Comparison of ENCODE assay signal across 1 cellular context in the genomic region with DNA sequence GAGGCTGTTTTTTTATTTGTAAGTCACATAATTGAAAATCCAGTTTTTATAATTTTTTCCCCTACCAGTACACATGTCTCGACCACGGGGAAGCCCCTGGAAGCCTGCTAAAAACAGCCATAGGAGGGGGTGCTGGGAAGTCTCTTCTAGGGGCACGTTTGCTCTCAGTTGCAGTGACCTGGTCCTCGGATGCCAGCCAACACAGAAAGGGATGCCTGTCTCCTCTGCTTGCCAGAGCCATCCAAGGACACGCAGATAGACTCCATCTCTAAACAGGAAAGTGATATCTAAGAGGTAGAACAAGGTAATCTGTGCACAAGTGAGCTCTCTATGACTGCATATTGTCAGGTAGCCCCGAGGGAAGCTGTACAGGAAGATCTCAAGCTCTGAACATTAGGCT.
TF ChIP-seq lines count a peak whose summit lies in the region.

No MANE protein-coding gene starts in this region.

TF ChIP-seq in HepG2, 621 proteins besides CTCF, POLR2A, EP300 and RAD21 (continued from another document):
- TF ChIP-seq MIXL1 (CRISPR knock-in tag; IDR thresholded peaks at IDR 0.05) (no peak), HOXA7 (CRISPR knock-in tag; IDR thresholded peaks at IDR 0.05) (no peak), ZNF510 (CRISPR knock-in tag; IDR thresholded peaks at IDR 0.05; ENCODE audit: low read depth) (no peak)
